ENCODE assay signal across 23 cellular contexts in genomic region chrX:82711432-82711831, GRCh38.
"Had no signal": no experiment of that assay in that cellular context is flagged by ENCODE, and none has a peak within 500 bp of the region (broad histone marks: within the 10 kb centered on the region; RNA-seq: fewer than 3 reads in every experiment).

No MANE protein-coding gene starts in this region.

- H3K4me3 Mint-ChIP-seq: activated B cell treated with CpG ODN at 0.5 μM for 24 hours; activated CD4-positive, alpha-beta T cell treated with anti-CD3 and anti-CD28 coated beads for 36 hours; activated naive CD8-positive, alpha-beta T cell treated with anti-CD3 and anti-CD28 coated beads, Interleukin-2, amount 10 ng/mL, durations not matched to agents 7 days and 5 days; natural killer cell; stimulated activated memory B cell treated with anti-CD40 and anti-IgM and Interleukin-4, amounts not matched to agents 10 μg/mL and 1 μg/mL and 100 μg/mL, for 72 hours had no signal

- H3K4me1 Mint-ChIP-seq: activated B cell treated with CpG ODN at 0.5 μM for 24 hours; activated CD4-positive, alpha-beta T cell treated with anti-CD3 and anti-CD28 coated beads for 36 hours; activated naive CD8-positive, alpha-beta T cell treated with anti-CD3 and anti-CD28 coated beads, Interleukin-2, amount 10 ng/mL, durations not matched to agents 7 days and 5 days; natural killer cell; stimulated activated memory B cell treated with anti-CD40 and anti-IgM and Interleukin-4, amounts not matched to agents 10 μg/mL and 1 μg/mL and 100 μg/mL, for 72 hours had no signal

- H3K27ac ChIP-seq: gastrocnemius medialis, right lobe of liver, skin epidermis, stomach, suprapubic skin, tibial nerve had no signal

- DNase-seq: activated B cell treated with CpG ODN at 0.5 μM for 24 hours; activated CD4-positive, alpha-beta T cell treated with anti-CD3 and anti-CD28 coated beads for 36 hours; activated CD4-positive, alpha-beta T cell treated with anti-CD3 and anti-CD28 coated beads, Interleukin-2, amount 50 U/mL, for 48 hours; activated CD8-positive, alpha-beta memory T cell treated with anti-CD3 and anti-CD28 coated beads, Interleukin-2, amount 50 U/mL, for 48 hours; activated naive CD4-positive, alpha-beta T cell treated with Interleukin-2 at 50 U/mL for 16 hours; activated naive CD8-positive, alpha-beta T cell treated with anti-CD3 and anti-CD28 coated beads, Interleukin-2, amount 10 ng/mL, durations not matched to agents 7 days and 5 days; activated T-cell treated with anti-CD3 and anti-CD28 coated beads, Interleukin-2, amount 50 U/mL, for 48 hours; amniotic stem cell; cerebellar nuclear complex; cortex of kidney; gastrocnemius medialis; head of caudate nucleus; hypothalamus; left ventricle myocardium superior; midbrain; natural killer cell; right lobe of liver; stomach; T1000 had no signal

- H3K27ac Mint-ChIP-seq: activated B cell treated with CpG ODN at 0.5 μM for 24 hours; activated CD4-positive, alpha-beta T cell treated with anti-CD3 and anti-CD28 coated beads for 36 hours; activated naive CD8-positive, alpha-beta T cell treated with anti-CD3 and anti-CD28 coated beads, Interleukin-2, amount 10 ng/mL, durations not matched to agents 7 days and 5 days; natural killer cell; stimulated activated memory B cell treated with anti-CD40 and anti-IgM and Interleukin-4, amounts not matched to agents 10 μg/mL and 1 μg/mL and 100 μg/mL, for 72 hours had no signal

- H3K27me3 ChIP-seq: gastrocnemius medialis, stomach, suprapubic skin had no signal

- H3K27me3 Mint-ChIP-seq: activated B cell treated with CpG ODN at 0.5 μM for 24 hours; activated CD4-positive, alpha-beta T cell treated with anti-CD3 and anti-CD28 coated beads for 36 hours; activated naive CD8-positive, alpha-beta T cell treated with anti-CD3 and anti-CD28 coated beads, Interleukin-2, amount 10 ng/mL, durations not matched to agents 7 days and 5 days; stimulated activated memory B cell treated with anti-CD40 and anti-IgM and Interleukin-4, amounts not matched to agents 10 μg/mL and 1 μg/mL and 100 μg/mL, for 72 hours had no signal

- H3K9me3 ChIP-seq: gastrocnemius medialis, right lobe of liver, stomach, suprapubic skin, tibial nerve had no signal

- H3K36me3 Mint-ChIP-seq: activated naive CD8-positive, alpha-beta T cell treated with anti-CD3 and anti-CD28 coated beads, Interleukin-2, amount 10 ng/mL, durations not matched to agents 7 days and 5 days; natural killer cell; stimulated activated memory B cell treated with anti-CD40 and anti-IgM and Interleukin-4, amounts not matched to agents 10 μg/mL and 1 μg/mL and 100 μg/mL, for 72 hours had no signal

- ATAC-seq: activated CD4-positive, alpha-beta T cell treated with anti-CD3 and anti-CD28 coated beads for 36 hours; gastrocnemius medialis; left ventricle myocardium superior; natural killer cell; right lobe of liver; stimulated activated memory B cell treated with anti-CD40 and anti-IgM and Interleukin-4, amounts not matched to agents 10 μg/mL and 1 μg/mL and 100 μg/mL, for 72 hours had no signal

- H3K9me3 Mint-ChIP-seq: activated B cell treated with CpG ODN at 0.5 μM for 24 hours; activated naive CD8-positive, alpha-beta T cell treated with anti-CD3 and anti-CD28 coated beads, Interleukin-2, amount 10 ng/mL, durations not matched to agents 7 days and 5 days; stimulated activated memory B cell treated with anti-CD40 and anti-IgM and Interleukin-4, amounts not matched to agents 10 μg/mL and 1 μg/mL and 100 μg/mL, for 72 hours had no signal

- H3K4me3 ChIP-seq: gastrocnemius medialis, right lobe of liver, skin epidermis, stomach, suprapubic skin, tibial nerve had no signal

- H3K36me3 ChIP-seq: gastrocnemius medialis, right lobe of liver, stomach, suprapubic skin, tibial nerve had no signal

- H3K4me1 ChIP-seq: gastrocnemius medialis, right lobe of liver, stomach, suprapubic skin, tibial nerve had no signal
